Comparison of ENCODE assay signal across 26 cellular contexts in the genomic region with DNA sequence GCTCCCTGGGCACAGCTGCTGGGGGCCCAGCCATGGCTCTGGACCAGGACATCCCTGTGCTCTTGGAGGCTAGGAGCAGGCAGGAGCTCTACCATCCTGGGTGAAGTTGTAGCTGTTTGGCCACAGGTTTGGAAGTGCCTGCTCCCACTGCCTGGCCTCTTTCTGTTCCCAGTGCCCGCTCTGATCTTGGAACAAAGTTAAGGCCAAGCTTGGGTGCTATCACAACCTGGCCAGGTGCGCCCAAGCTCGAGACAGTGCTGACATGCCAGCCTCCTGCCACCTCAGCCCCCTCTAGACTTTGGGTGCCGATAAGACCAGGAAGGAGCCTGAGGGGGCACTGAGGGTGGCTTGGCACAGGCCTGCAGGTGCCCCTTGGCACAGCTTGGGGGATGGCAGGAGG.
"Had no signal": no experiment of that assay in that cellular context is flagged by ENCODE, and none has a peak within 500 bp of the region (broad histone marks: within the 10 kb centered on the region; RNA-seq: fewer than 3 reads in every experiment).

No MANE protein-coding gene starts in this region.

- H3K27me3 ChIP-seq: colonic mucosa, esophagus muscularis mucosa, pancreas, right lobe of liver, thyroid gland had no signal

- H3K4me2 ChIP-seq: smooth muscle cell had no signal

- H3K27me3 Mint-ChIP-seq: central memory CD8-positive, alpha-beta T cell; dendritic cell treated with granulocyte-macrophage colony-stimulating factor and Interleukin-4, amounts not matched to agents 40 ng/mL and 50 ng/mL, for 4 days; naive thymus-derived CD8-positive, alpha-beta T cell; progenitor cell of endocrine pancreas; stimulated activated naive B cell treated with anti-CD40 and anti-IgM and Interleukin-4, amounts not matched to agents 10 μg/mL and 1 μg/mL and 100 μg/mL, for 72 hours; stimulated activated naive CD8-positive, alpha-beta T cell treated with anti-CD3 and anti-CD28 coated beads, Interleukin-15, amount 100 ng/mL, for 72 hours had no signal

- H3K9me3 Mint-ChIP-seq: endodermal cell, nephron progenitor cell had no signal

- H3K27ac ChIP-seq: colonic mucosa, epithelial cell of prostate, esophagus muscularis mucosa, lower lobe of right lung, pancreas, right lobe of liver, thyroid gland had no signal

- ATAC-seq: left ventricle myocardium superior; naive thymus-derived CD8-positive, alpha-beta T cell; pancreas; stimulated activated naive CD8-positive, alpha-beta T cell treated with anti-CD3 and anti-CD28 coated beads, Interleukin-15, amount 100 ng/mL, for 72 hours had no signal

- H3K4me1 Mint-ChIP-seq: central memory CD8-positive, alpha-beta T cell; endodermal cell; immature natural killer cell; nephron progenitor cell; stimulated activated naive B cell treated with anti-CD40 and anti-IgM and Interleukin-4, amounts not matched to agents 10 μg/mL and 1 μg/mL and 100 μg/mL, for 72 hours; stimulated activated naive CD8-positive, alpha-beta T cell treated with anti-CD3 and anti-CD28 coated beads, Interleukin-15, amount 100 ng/mL, for 72 hours had no signal

- H3K4me3 ChIP-seq: colonic mucosa, esophagus muscularis mucosa, lower lobe of right lung, pancreas, right lobe of liver, smooth muscle cell, thyroid gland had no signal

- H3K4me3 Mint-ChIP-seq: central memory CD8-positive, alpha-beta T cell; dendritic cell treated with granulocyte-macrophage colony-stimulating factor and Interleukin-4, amounts not matched to agents 40 ng/mL and 50 ng/mL, for 4 days; endodermal cell; immature natural killer cell; naive thymus-derived CD8-positive, alpha-beta T cell; nephron progenitor cell; stimulated activated naive B cell treated with anti-CD40 and anti-IgM and Interleukin-4, amounts not matched to agents 10 μg/mL and 1 μg/mL and 100 μg/mL, for 72 hours; stimulated activated naive CD8-positive, alpha-beta T cell treated with anti-CD3 and anti-CD28 coated beads, Interleukin-15, amount 100 ng/mL, for 72 hours had no signal

- FAIRE-seq: pancreas had no signal

- H3K36me3 ChIP-seq: colonic mucosa, esophagus muscularis mucosa, lower lobe of right lung, pancreas, right lobe of liver, thyroid gland had no signal

- H3K36me3 Mint-ChIP-seq: immature natural killer cell; naive thymus-derived CD8-positive, alpha-beta T cell; stimulated activated naive B cell treated with anti-CD40 and anti-IgM and Interleukin-4, amounts not matched to agents 10 μg/mL and 1 μg/mL and 100 μg/mL, for 72 hours had no signal

- H3K4me1 ChIP-seq: colonic mucosa, esophagus muscularis mucosa, lower lobe of right lung, pancreas, right lobe of liver, thyroid gland had no signal

- DNase-seq: colonic mucosa; effector CD8-positive, alpha-beta T cell; endodermal cell; foreskin melanocyte; hypothalamus; immature natural killer cell; islet precursor cell; left ventricle myocardium superior; lower lobe of right lung; naive thymus-derived CD8-positive, alpha-beta T cell; nephron progenitor cell; occipital lobe; right lobe of liver; stimulated activated CD4-positive, alpha-beta T cell treated with anti-CD3 and anti-CD28 coated beads, Interleukin-2, amount 100 ng/mL, for 24 hours; stimulated activated CD4-positive, alpha-beta T cell treated with anti-CD3 and anti-CD28 coated beads, Interleukin-4, amount 100 ng/mL, for 24 hours; stimulated activated naive B cell treated with anti-CD40 and anti-IgM and Interleukin-4, amounts not matched to agents 10 μg/mL and 1 μg/mL and 100 μg/mL, for 72 hours; stimulated activated naive CD8-positive, alpha-beta T cell treated with anti-CD3 and anti-CD28 coated beads, Interleukin-15, amount 100 ng/mL, for 72 hours; thyroid gland; trophoblast cell had no signal

- H3K27ac Mint-ChIP-seq: dendritic cell treated with granulocyte-macrophage colony-stimulating factor and Interleukin-4, amounts not matched to agents 40 ng/mL and 50 ng/mL, for 4 days; endodermal cell; immature natural killer cell; naive thymus-derived CD8-positive, alpha-beta T cell; nephron progenitor cell; progenitor cell of endocrine pancreas; stimulated activated naive B cell treated with anti-CD40 and anti-IgM and Interleukin-4, amounts not matched to agents 10 μg/mL and 1 μg/mL and 100 μg/mL, for 72 hours; stimulated activated naive CD8-positive, alpha-beta T cell treated with anti-CD3 and anti-CD28 coated beads, Interleukin-15, amount 100 ng/mL, for 72 hours had no signal

- H3K9me3 ChIP-seq: colonic mucosa, lower lobe of right lung, pancreas, right lobe of liver, thyroid gland had no signal
